Comparison of ENCODE assay signal across 1 cellular context in genomic region chr17:48026503-48027321, GRCh38.
A peak's percentile ranks its signal among the peaks of the same experiment; 100 is the strongest.
TF ChIP-seq lines count a peak whose summit lies in the region.

No MANE protein-coding gene starts in this region.

TF ChIP-seq in HepG2, 621 proteins besides CTCF, POLR2A, EP300 and RAD21 (continued from another document and continues in another):
- TF ChIP-seq TRAFD1 (CRISPR knock-in tag; IDR thresholded peaks at IDR 0.05; ENCODE audit: borderline replicate concordance) (0 out of 2 replicates have a peak, but pooled peaks have one; percentile 48), BHLHE40 (IDR thresholded peaks at IDR 0.05; ENCODE audit: low read length) (peak; percentile 53; the same call in 1 of the 2 replicates), ZNF615 (CRISPR knock-in tag; IDR thresholded peaks at IDR 0.05; ENCODE audit: borderline replicate concordance) (no peak), ZNF256 (CRISPR knock-in tag; conservative IDR thresholded peaks at IDR 0.05) (no peak), ESRRA (CRISPR knock-in tag; IDR thresholded peaks at IDR 0.05; ENCODE audit: low read depth) (no peak), FOSL1 (CRISPR knock-in tag; IDR thresholded peaks at IDR 0.05; ENCODE audit: borderline replicate concordance) (no peak), ZFP41 (CRISPR knock-in tag; IDR thresholded peaks at IDR 0.05; ENCODE audit: borderline replicate concordance) (peak; percentile 3; the same call in 1 of the 2 replicates), HMGXB4 (CRISPR knock-in tag; IDR thresholded peaks at IDR 0.05; ENCODE audit: borderline replicate concordance in 1 of 2, low read depth in 1 of 2) (peak; percentile 74 to 90), JUNB (CRISPR knock-in tag; IDR thresholded peaks at IDR 0.05; ENCODE audit: borderline replicate concordance) (no peak), ZNF274 (CRISPR knock-in tag; IDR thresholded peaks at IDR 0.05) (peak; percentile 54; the same call in 1 of the 2 replicates), ATAD3A (CRISPR knock-in tag; IDR thresholded peaks at IDR 0.05) (no peak), SP5 (CRISPR knock-in tag; IDR thresholded peaks at IDR 0.05; ENCODE audit: borderline replicate concordance, low read depth) (0 out of 2 replicates have a peak, but pooled peaks have one; percentile 16), ZMAT3 (CRISPR knock-in tag; conservative IDR thresholded peaks at IDR 0.05) (no peak), PATZ1 (CRISPR knock-in tag; IDR thresholded peaks at IDR 0.05) (peak; percentile 46; the same call in 1 of the 2 replicates), CBX5 (CRISPR knock-in tag; IDR thresholded peaks at IDR 0.05; ENCODE audit: borderline replicate concordance) (no peak), TCF12 (IDR thresholded peaks at IDR 0.05) (no peak), TCF12 (CRISPR knock-in tag; IDR thresholded peaks at IDR 0.05) (no peak), KDM2A (CRISPR knock-in tag; IDR thresholded peaks at IDR 0.05; ENCODE audit: borderline replicate concordance, low read depth) (peak; percentile 76; the same call in 1 of the 2 replicates), ELF1 (CRISPR knock-in tag; IDR thresholded peaks at IDR 0.05) (0 out of 2 replicates have a peak, but pooled peaks have one; percentile 35), ZNF432 (CRISPR knock-in tag; IDR thresholded peaks at IDR 0.05; ENCODE audit: borderline replicate concordance) (no peak), MXI1 (IDR thresholded peaks at IDR 0.05; ENCODE audit: borderline replicate concordance, low read depth, low read length) (peak; percentile 32; the same call in 1 of the 3 replicates), ZNF335 (CRISPR knock-in tag; IDR thresholded peaks at IDR 0.05) (no peak), FOXA1 (IDR thresholded peaks at IDR 0.05) (no peak), FOXA1 (CRISPR knock-in tag; IDR thresholded peaks at IDR 0.05) (0 out of 2 replicates have a peak, but pooled peaks have one; percentile 37), NAIF1 (CRISPR knock-in tag; IDR thresholded peaks at IDR 0.05; ENCODE audit: borderline replicate concordance) (no peak), ZBTB25 (CRISPR knock-in tag; IDR thresholded peaks at IDR 0.05) (peak; percentile 30; the same call in 1 of the 2 replicates), PREB (CRISPR knock-in tag; IDR thresholded peaks at IDR 0.05) (no peak), ZNF280B (CRISPR knock-in tag; IDR thresholded peaks at IDR 0.05; ENCODE audit: borderline replicate concordance) (peak; percentile 77; the same call in 1 of the 2 replicates), ZBTB3 (CRISPR knock-in tag; IDR thresholded peaks at IDR 0.05; ENCODE audit: borderline replicate concordance, low read depth) (no peak), ZNF180 (CRISPR knock-in tag; IDR thresholded peaks at IDR 0.05; ENCODE audit: borderline replicate concordance, low read depth) (no peak), ZBTB26 (CRISPR knock-in tag; IDR thresholded peaks at IDR 0.05; ENCODE audit: borderline replicate concordance) (peak; percentile 32; the same call in 1 of the 2 replicates), RNF2 (conservative IDR thresholded peaks at IDR 0.05; ENCODE audit: low read depth) (no peak), ZNF788 (CRISPR knock-in tag; IDR thresholded peaks at IDR 0.05; ENCODE audit: borderline replicate concordance) (peak; percentile 45; the same call in 1 of the 2 replicates)
- TF ChIP-seq, protein P1, sequence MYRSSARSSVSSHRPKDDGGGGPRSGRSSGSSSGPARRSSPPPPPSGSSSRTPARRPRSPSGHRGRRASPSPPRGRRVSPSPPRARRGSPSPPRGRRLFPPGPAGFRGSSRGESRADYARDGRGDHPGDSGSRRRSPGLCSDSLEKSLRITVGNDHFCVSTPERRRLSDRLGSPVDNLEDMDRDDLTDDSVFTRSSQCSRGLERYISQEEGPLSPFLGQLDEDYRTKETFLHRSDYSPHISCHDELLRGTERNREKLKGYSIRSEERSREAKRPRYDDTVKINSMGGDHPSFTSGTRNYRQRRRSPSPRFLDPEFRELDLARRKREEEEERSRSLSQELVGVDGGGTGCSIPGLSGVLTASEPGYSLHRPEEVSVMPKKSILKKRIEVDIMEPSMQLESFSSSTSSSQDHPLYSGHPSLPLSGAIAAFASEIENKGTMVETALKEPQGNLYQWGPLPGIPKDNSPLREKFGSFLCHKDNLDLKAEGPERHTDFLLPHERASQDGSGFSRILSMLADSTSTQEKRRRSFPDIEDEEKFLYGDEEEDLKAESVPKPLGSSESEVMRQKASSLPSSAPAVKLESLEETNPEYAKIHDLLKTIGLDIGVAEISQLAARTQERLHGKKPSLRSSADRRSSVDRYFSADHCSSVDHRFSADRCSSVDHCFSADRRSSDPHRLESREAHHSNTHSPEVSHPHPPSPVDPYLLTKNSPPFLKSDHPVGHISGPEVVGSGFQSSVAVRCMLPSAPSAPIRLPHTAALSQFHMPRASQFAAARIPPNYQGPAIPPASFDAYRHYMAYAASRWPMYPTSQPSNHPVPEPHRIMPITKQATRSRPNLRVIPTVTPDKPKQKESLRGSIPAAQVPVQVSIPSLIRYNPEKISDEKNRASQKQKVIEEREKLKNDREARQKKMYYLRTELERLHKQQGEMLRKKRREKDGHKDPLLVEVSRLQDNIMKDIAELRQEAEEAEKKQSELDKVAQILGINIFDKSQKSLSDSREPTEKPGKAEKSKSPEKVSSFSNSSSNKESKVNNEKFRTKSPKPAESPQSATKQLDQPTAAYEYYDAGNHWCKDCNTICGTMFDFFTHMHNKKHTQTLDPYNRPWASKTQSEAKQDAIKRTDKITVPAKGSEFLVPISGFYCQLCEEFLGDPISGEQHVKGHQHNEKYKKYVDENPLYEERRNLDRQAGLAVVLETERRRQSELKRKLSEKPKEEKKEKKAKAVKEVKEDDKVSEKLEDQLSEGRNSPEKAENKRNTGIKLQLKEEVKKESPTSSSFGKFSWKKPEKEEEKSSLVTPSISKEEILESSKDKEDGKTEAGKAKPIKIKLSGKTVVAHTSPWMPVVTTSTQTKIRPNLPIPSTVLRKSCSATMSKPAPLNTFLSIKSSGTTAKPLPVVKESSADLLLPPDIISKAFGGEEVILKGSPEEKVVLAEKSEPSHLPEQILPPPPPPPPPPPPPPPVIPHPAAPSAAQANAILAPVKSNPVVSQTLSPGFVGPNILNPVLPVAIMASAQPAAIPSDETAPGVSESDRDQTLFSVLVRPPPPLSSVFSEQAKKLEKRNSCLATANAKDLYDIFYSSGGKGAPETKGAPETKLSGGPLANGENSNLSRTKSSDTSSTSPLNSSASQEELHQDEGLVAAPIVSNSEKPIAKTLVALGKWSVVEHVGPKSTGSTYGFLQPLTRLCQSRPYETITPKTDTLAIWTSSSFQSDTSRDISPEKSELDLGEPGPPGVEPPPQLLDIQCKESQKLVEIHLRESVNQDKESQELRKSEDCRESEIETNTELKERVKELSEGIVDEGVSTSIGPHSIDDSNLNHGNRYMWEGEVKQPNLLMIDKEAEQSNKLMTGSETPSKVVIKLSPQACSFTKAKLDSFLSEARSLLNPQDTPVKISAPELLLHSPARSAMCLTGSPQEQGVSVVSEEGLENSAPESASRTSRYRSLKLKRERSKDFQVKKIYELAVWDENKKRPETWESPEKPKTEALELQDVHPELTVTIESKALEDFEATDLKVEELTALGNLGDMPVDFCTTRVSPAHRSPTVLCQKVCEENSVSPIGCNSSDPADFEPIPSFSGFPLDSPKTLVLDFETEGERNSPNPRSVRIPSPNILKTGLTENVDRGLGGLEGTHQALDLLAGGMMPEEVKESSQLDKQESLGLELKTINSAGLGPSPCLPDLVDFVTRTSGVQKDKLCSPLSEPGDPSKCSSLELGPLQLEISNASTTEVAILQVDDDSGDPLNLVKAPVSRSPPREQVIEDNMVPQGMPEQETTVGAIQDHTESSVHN (CRISPR knock-in tag; IDR thresholded peaks at IDR 0.05): peak; percentile 69; the same call in 1 of the 2 replicates
- TF ChIP-seq, protein P2, sequence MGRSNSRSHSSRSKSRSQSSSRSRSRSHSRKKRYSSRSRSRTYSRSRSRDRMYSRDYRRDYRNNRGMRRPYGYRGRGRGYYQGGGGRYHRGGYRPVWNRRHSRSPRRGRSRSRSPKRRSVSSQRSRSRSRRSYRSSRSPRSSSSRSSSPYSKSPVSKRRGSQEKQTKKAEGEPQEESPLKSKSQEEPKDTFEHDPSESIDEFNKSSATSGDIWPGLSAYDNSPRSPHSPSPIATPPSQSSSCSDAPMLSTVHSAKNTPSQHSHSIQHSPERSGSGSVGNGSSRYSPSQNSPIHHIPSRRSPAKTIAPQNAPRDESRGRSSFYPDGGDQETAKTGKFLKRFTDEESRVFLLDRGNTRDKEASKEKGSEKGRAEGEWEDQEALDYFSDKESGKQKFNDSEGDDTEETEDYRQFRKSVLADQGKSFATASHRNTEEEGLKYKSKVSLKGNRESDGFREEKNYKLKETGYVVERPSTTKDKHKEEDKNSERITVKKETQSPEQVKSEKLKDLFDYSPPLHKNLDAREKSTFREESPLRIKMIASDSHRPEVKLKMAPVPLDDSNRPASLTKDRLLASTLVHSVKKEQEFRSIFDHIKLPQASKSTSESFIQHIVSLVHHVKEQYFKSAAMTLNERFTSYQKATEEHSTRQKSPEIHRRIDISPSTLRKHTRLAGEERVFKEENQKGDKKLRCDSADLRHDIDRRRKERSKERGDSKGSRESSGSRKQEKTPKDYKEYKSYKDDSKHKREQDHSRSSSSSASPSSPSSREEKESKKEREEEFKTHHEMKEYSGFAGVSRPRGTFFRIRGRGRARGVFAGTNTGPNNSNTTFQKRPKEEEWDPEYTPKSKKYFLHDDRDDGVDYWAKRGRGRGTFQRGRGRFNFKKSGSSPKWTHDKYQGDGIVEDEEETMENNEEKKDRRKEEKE (IDR thresholded peaks at IDR 0.05): no peak
